ENCODE assay signal across 21 cellular contexts in genomic region chr17:4690745-4691144, GRCh38. TPM values are rescaled to one million over a fixed set of nuclear protein-coding genes. Genes with fewer than 3 reads are reported as not detected.
DNase-seq lines count a peak whose midpoint lies in the region; ATAC-seq and TF ChIP-seq lines count a peak whose summit lies in the region.
"Had no signal": no experiment of that assay in that cellular context is flagged by ENCODE, and none has a peak within 500 bp of the region (broad histone marks: within the 10 kb centered on the region; RNA-seq: fewer than 3 reads in every experiment).

No MANE protein-coding gene starts in this region.

- H3K36me3 ChIP-seq in HEK293 (ENCODE audit: control insufficient read depth in 2 of 2, insufficient read depth in 1 of 2, low read length in 2 of 2), result peaks cover 50 to 74% of the 10 kb centered on the region in 2 experiments

- no peaks in the 10 kb centered on the region for H3K9me3 ChIP-seq in HEK293 (ENCODE audit: control insufficient read depth, insufficient read depth, low read depth, low read length)
- H3K9me3 ChIP-seq: BLaER1 treated with 17β-estradiol and CSF1 and Interleukin-3, amounts not matched to agents 10 nM and 100 nM; Peyer's patch had no signal

- POLR2A ChIA-PET in HEK293 (lab: Yijun Ruan, JAX), result interaction anchor here (1.3 kb wide), 1 partner anchor 12 kb away, joined by 3 read pairs; no protein-coding TSS in a partner anchor

- no peak for TF ChIP-seq CTCF in HEK293 (tag by site-specific recombination; IDR thresholded peaks at IDR 0.05)

- no peaks in the 10 kb centered on the region for H3K4me1 ChIP-seq in HEK293 (ENCODE audit: control insufficient read depth, insufficient read depth, low read length)

- DNase-seq in NCI-H2196 (lab: John Stamatoyannopoulos, UW; ENCODE audit: unreplicated experiment) (peak; percentile 39), NCI-H2196 treated with DMSO at 0.1 percent for 48 hours (lab: John Stamatoyannopoulos, UW; ENCODE audit: unreplicated experiment) (no peak), islet precursor cell (peak; percentile 53), sciatic nerve (ENCODE audit: low spot score) (peak; percentile 2), NCI-H69 (lab: John Stamatoyannopoulos, UW) (no peak), DMS 273 treated with DMSO at 0.1 percent for 48 hours (lab: John Stamatoyannopoulos, UW) (no peak)
- DNase-seq in effector CD8-positive, alpha-beta T cell (lab: John Stamatoyannopoulos, UW), result no peak
- DNase-seq: CD8-positive, alpha-beta T cell; GOT3; HCEC 1CT; KBM-7; NCI-H1105; NCI-H2029 treated with DMSO at 0.1 percent for 48 hours; NCI-H524 treated with DMSO at 0.1 percent for 48 hours; Peyer's patch had no signal

- no peak overlapping the region for H3K4me3 ChIP-seq in HEK293 (ENCODE audit: low read depth, low read length)
- H3K4me3 ChIP-seq: BLaER1 treated with 17β-estradiol and CSF1 and Interleukin-3, amounts not matched to agents 10 nM and 100 nM; Peyer's patch had no signal

- intact Hi-C loops in sciatic nerve (cut with DNase I), result no loop called here

- H3K27ac ChIP-seq in HEK293 (ENCODE audit: extremely low read depth, low read depth, low read length), result peak overlapping the region; percentile 31; the same call in 1 of the 2 replicates
- H3K27ac ChIP-seq: 22Rv1; BLaER1 treated with 17β-estradiol and CSF1 and Interleukin-3, amounts not matched to agents 10 nM and 100 nM had no signal

- CTCF ChIA-PET in HEK293 (lab: Yijun Ruan, JAX), result interaction anchor here (0.6 to 0.7 kb wide), 3 partner anchors 44 to 846 kb away, joined by 3 to 4 read pairs (median 4); no protein-coding TSS in a partner anchor

- no peak for ATAC-seq in sciatic nerve
- ATAC-seq: CD8-positive, alpha-beta T cell had no signal

TF ChIP-seq in HEK293, 187 proteins besides CTCF, POLR2A, EP300 and RAD21:
- TF ChIP-seq ZNF274 (IDR thresholded peaks at IDR 0.05; ENCODE audit: low read length), result no peak
- no peak for TF ChIP-seq ZNF274 (tag by site-specific recombination; IDR thresholded peaks at IDR 0.05; ENCODE audit: borderline replicate concordance)
- TF ChIP-seq FEZF1 (tag by site-specific recombination; IDR thresholded peaks at IDR 0.05), result peak; percentile 54; the same call in 1 of the 2 replicates

RNA-seq across cellular contexts. Expression of gene PELP1, which starts 13.2 kb away (rescaled TPM):
- 40.9 TPM for total RNA-seq in sciatic nerve

RNA-seq across cellular contexts. Expression of gene ARRB2, which starts 19.7 kb away (rescaled TPM):
- total RNA-seq in sciatic nerve, result 107 TPM

RNA-seq across cellular contexts. Expression of gene MED11, which starts 40.5 kb away (rescaled TPM):
- 14.3 TPM for total RNA-seq in sciatic nerve

RNA-seq across cellular contexts. Expression of gene ZMYND15, which starts 48.9 kb away (rescaled TPM):
- 3.3 TPM for total RNA-seq in sciatic nerve
- total RNA-seq: Daoy, HT1080, OCI-LY7 had no signal

RNA-seq across cellular contexts. Expression of gene CXCL16, which starts 49.0 kb away (rescaled TPM):
- 30.3 TPM for total RNA-seq in sciatic nerve
- total RNA-seq: OCI-LY7 had no signal

Comparison
In these comparisons a context has a peak if more than half of its experiments do, and no peak if none do; other contexts are left out.
1. DNase-seq: peak in NCI-H2196 (single experiment), islet precursor cell (single experiment) and sciatic nerve (single experiment); none in NCI-H2196 treated with DMSO at 0.1 percent for 48 hours (single experiment), NCI-H69 (single experiment), DMS 273 treated with DMSO at 0.1 percent for 48 hours (single experiment) and effector CD8-positive, alpha-beta T cell (single experiment).